In the genomic region with DNA sequence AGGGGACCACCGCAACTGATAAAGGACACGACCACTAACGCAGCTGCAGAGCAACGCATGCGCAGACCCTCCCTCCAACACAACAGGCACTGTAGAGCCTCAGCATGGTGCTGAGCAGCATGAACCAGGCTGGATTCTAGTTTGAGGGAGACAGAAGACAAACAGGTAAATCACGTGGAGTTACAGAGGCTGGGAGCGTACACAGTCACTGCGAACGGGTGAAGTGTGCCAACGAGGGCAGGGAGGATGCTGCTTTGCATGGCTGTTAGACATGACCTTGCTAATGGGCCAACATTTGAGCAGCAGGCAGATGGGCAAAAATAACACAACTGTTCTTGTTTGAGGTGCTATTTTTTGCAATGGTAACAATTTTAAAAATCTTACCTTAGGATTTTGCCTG, we compare ENCODE assay signal across 11 cellular contexts. TPM values are rescaled to one million over a fixed set of nuclear protein-coding genes. Genes with fewer than 3 reads are reported as not detected.
DNase-seq lines count a peak whose midpoint lies in the region; ATAC-seq and TF ChIP-seq lines count a peak whose summit lies in the region.
"Had no signal": no experiment of that assay in that cellular context is flagged by ENCODE, and none has a peak within 500 bp of the region (broad histone marks: within the 10 kb centered on the region; RNA-seq: fewer than 3 reads in every experiment).

No MANE protein-coding gene starts in this region.

- H3K79me2 ChIP-seq in DOHH2 (ENCODE audit: control insufficient read depth, low read length) (peaks cover 92% of the 10 kb centered on the region), fibroblast of lung (ENCODE audit: control insufficient read depth, insufficient read depth, low read length) (peaks cover 87% of the 10 kb centered on the region)

- H4K20me1 ChIP-seq in DOHH2 (ENCODE audit: control insufficient read depth, insufficient read depth, low read depth, low read length) (no peaks in the 10 kb centered on the region), fibroblast of lung (ENCODE audit: control insufficient read depth, extremely low read depth, insufficient read depth, low read length) (peaks cover 3% of the 10 kb centered on the region)

- H3K9me3 ChIP-seq in DOHH2 (ENCODE audit: control insufficient read depth, insufficient read depth, low read length): no peaks in the 10 kb centered on the region
- H3K9me3 ChIP-seq in fibroblast of lung (ENCODE audit: control insufficient read depth, insufficient read depth, low read depth, low read length): no peaks in the 10 kb centered on the region
- no peaks in the 10 kb centered on the region for H3K9me3 ChIP-seq in neutrophil

- H3K36me3 ChIP-seq in DOHH2 (ENCODE audit: control insufficient read depth, low read length): peaks cover 72% of the 10 kb centered on the region
- peaks cover 8% of the 10 kb centered on the region for H3K36me3 ChIP-seq in fibroblast of lung (ENCODE audit: control insufficient read depth, insufficient read depth, low read length)
- H3K36me3 ChIP-seq in neutrophil: peaks cover 40% of the 10 kb centered on the region

- POLR2A ChIA-PET in RWPE1 (lab: Yijun Ruan, JAX; ENCODE audit: low non-redundant PET) (no interaction called here), T-cell (lab: Charles Lee) (no interaction called here)

- CTCF ChIA-PET in RWPE1 (lab: Yijun Ruan, JAX) (no interaction called here), T-cell (lab: Charles Lee) (no interaction called here)

- H3K9me3 Mint-ChIP-seq in T-cell: no peaks in the 10 kb centered on the region

- TF ChIP-seq CTCF in DOHH2 (IDR thresholded peaks at IDR 0.05; ENCODE audit: low read depth, low read length, poor library complexity, severe bottlenecking) (no peak), RWPE1 (conservative IDR thresholded peaks at IDR 0.05; ENCODE audit: low read depth) (no peak), fibroblast of lung (conservative IDR thresholded peaks at IDR 0.05 in 1 of 2, IDR thresholded peaks at IDR 0.05 in 1 of 2; ENCODE audit: low read depth in 1 of 2, low read length in 2 of 2) (no peak), neutrophil (IDR thresholded peaks at IDR 0.05) (no peak)

- no peak overlapping the region for H3K9ac ChIP-seq in fibroblast of lung (ENCODE audit: insufficient read depth, low read length)

- no peaks in the 10 kb centered on the region for H3K9me2 ChIP-seq in DOHH2 (replicated peaks; ENCODE audit: control insufficient read depth, low read length)

- H3K4me3 ChIP-seq in DOHH2 (ENCODE audit: low read length): peak overlapping the region; percentile 77
- H3K4me3 ChIP-seq in fibroblast of lung (replicated peaks in 1 of 4; ENCODE audit: control extremely low read depth in 1 of 4, insufficient read depth in 1 of 4, low read depth in 3 of 4, low read length in 4 of 4): no peak overlapping the region
- H3K4me3 ChIP-seq in neutrophil (ENCODE audit: low read depth in 1 of 2, low read length in 1 of 2): no peak overlapping the region

- peaks cover 24% of the 10 kb centered on the region for H3K36me3 Mint-ChIP-seq in T-cell

- H3F3A ChIP-seq in DOHH2 (ENCODE audit: control insufficient read depth, insufficient read depth): peaks cover 39% of the 10 kb centered on the region

- no peak for DNase-seq in RWPE1 (ENCODE audit: low spot score)
- no peak for DNase-seq in fibroblast of lung (ENCODE audit: low read depth in 2 of 2)
- no peak for DNase-seq in DMS153 (lab: John Stamatoyannopoulos, UW)
- no peak for DNase-seq in T-helper 1 cell
- no peak for DNase-seq in T-cell
- DNase-seq: activated CD4-positive, alpha-beta T cell treated with anti-CD3 and anti-CD28 coated beads, Interleukin-2, amount 50 U/mL, for 4 hours; stimulated activated CD4-positive, alpha-beta T cell treated with anti-CD3 and anti-CD28 coated beads, Interleukin-4, amount 100 ng/mL, for 24 hours had no signal

- H3K27ac Mint-ChIP-seq in T-cell: peak overlapping the region in 1 of 2 donors; percentile 69

- H3K4me1 Mint-ChIP-seq in T-cell: peaks cover 18 to 46% (median 40%) of the 10 kb centered on the region in 3 donors

- H3K27me3 ChIP-seq in DOHH2 (ENCODE audit: control insufficient read depth, low read length) (no peaks in the 10 kb centered on the region), fibroblast of lung (ENCODE audit: control insufficient read depth, insufficient read depth, low read length) (no peaks in the 10 kb centered on the region), neutrophil (no peaks in the 10 kb centered on the region)

- no peaks in the 10 kb centered on the region for H3K27me3 Mint-ChIP-seq in T-cell

- ATAC-seq in HG03378 (IDR thresholded peaks at IDR 0.05; ENCODE audit: unreplicated experiment) (no peak), T-cell (replicated peaks in 1 of 4) (no peak)
- ATAC-seq: HCT116 had no signal

- no peak overlapping the region for H2AFZ ChIP-seq in fibroblast of lung (ENCODE audit: low read length)

- H3K4me2 ChIP-seq in DOHH2 (ENCODE audit: low read length) (peak overlapping the region; percentile 99), fibroblast of lung (ENCODE audit: extremely low read depth, insufficient read depth, low read length) (no peak overlapping the region)

- peaks cover 94% of the 10 kb centered on the region for H3K4me1 ChIP-seq in DOHH2 (ENCODE audit: control insufficient read depth, low read length)
- H3K4me1 ChIP-seq in fibroblast of lung (ENCODE audit: control insufficient read depth, extremely low read depth, insufficient read depth, low read length): peaks cover 5% of the 10 kb centered on the region
- H3K4me1 ChIP-seq in neutrophil (ENCODE audit: control insufficient read depth in 1 of 2, insufficient read depth in 1 of 2, low read depth in 1 of 2, low read length in 1 of 2): no peaks in the 10 kb centered on the region

- H3K27ac ChIP-seq in DOHH2 (ENCODE audit: low read depth, low read length): peak overlapping the region; percentile 99
- H3K27ac ChIP-seq in RWPE1: peak overlapping the region; percentile 47
- peak overlapping the region; percentile 8 for H3K27ac ChIP-seq in fibroblast of lung (ENCODE audit: insufficient read depth, low read length)
- peak overlapping the region; percentile 27 for H3K27ac ChIP-seq in neutrophil

- no peak overlapping the region for H3K4me3 Mint-ChIP-seq in T-cell

RNA-seq across cellular contexts. Expression of a gene that starts 55.2 kb away (rescaled TPM):
- total RNA-seq in fibroblast of lung (25.7 and 35.0 TPM in 2 replicates), T-cell (10 to 100 TPM; 45.6 to 68.2 (median 58.0) TPM)
- polyA plus RNA-seq in fibroblast of lung: 32.7 and 40.2 TPM in 2 replicates
- 26.4 and 37.7 TPM in 2 replicates for polyA plus RNA-seq in fibroblast of lung (2012)
- polyA minus RNA-seq in fibroblast of lung (ENCODE audit: low replicate concordance): 35.5 and 71.6 TPM in 2 replicates

RNA-seq across cellular contexts. Expression of a gene that starts 57.4 kb away (rescaled TPM):
- total RNA-seq in fibroblast of lung (52.1 and 91.3 TPM in 2 replicates), T-cell (100 to 1,000 TPM; 208 to 295 (median 261) TPM)
- polyA plus RNA-seq in fibroblast of lung: 485 and 746 TPM in 2 replicates
- 445 and 517 TPM in 2 replicates for polyA plus RNA-seq in fibroblast of lung (2012)
- polyA minus RNA-seq in fibroblast of lung (ENCODE audit: low replicate concordance): 949 and 1,023 TPM in 2 replicates

Comparison
In these comparisons a context has a peak if more than half of its experiments do, and no peak if none do; other contexts are left out.
1. H3K27ac ChIP-seq: peak in every context shown above with its lines; median percentile 99 in DOHH2; 47 in RWPE1; 27 in neutrophil; 8 in fibroblast of lung.